22 cellular contexts compared by ENCODE assay signal in genomic region chr3:30170681-30171438, GRCh38.
"Had no signal": no experiment of that assay in that cellular context is flagged by ENCODE, and none has a peak within 500 bp of the region (broad histone marks: within the 10 kb centered on the region; RNA-seq: fewer than 3 reads in every experiment).

No MANE protein-coding gene starts in this region.

- ATAC-seq: activated CD8-positive, alpha-beta memory T cell treated with anti-CD3 and anti-CD28 coated beads, Interleukin-2, amount 10 ng/mL, durations not matched to agents 7 days and 5 days; activated naive CD8-positive, alpha-beta T cell treated with anti-CD3 and anti-CD28 coated beads, Interleukin-2, amount 50 U/mL, for 24 hours; gastroesophageal sphincter; left cardiac atrium; lower lobe of right lung; naive thymus-derived CD8-positive, alpha-beta T cell had no signal

- H3K4me1 ChIP-seq: gastroesophageal sphincter, lower lobe of right lung, prostate gland, right atrium auricular region, thyroid gland had no signal

- H3K36me3 ChIP-seq: cardiac muscle cell, gastroesophageal sphincter, lower lobe of right lung, neural progenitor cell, prostate gland, right atrium auricular region, thyroid gland had no signal

- H3K4me3 ChIP-seq: cardiac muscle cell, gastroesophageal sphincter, lower lobe of right lung, neural progenitor cell, prostate gland, right atrium auricular region, thyroid gland had no signal

- DNase-seq: activated CD4-positive, alpha-beta memory T cell treated with anti-CD3 and anti-CD28 coated beads, Interleukin-2, amount 10 ng/mL, durations not matched to agents 7 days and 5 days; activated CD4-positive, alpha-beta T cell treated with anti-CD3 and anti-CD28 coated beads for 48 hours; activated CD8-positive, alpha-beta memory T cell treated with anti-CD3 and anti-CD28 coated beads, Interleukin-2, amount 10 ng/mL, durations not matched to agents 7 days and 5 days; activated effector memory CD4-positive, alpha-beta T cell treated with anti-CD3 and anti-CD28 coated beads, Interleukin-2, amount 50 U/mL, for 16 hours; activated naive CD4-positive, alpha-beta T cell treated with anti-CD3 and anti-CD28 coated beads, Interleukin-2, amount 50 U/mL, for 16 hours; activated naive CD8-positive, alpha-beta T cell treated with anti-CD3 and anti-CD28 coated beads, Interleukin-2, amount 50 U/mL, for 24 hours; activated T-cell treated with anti-CD3 and anti-CD28 coated beads for 4 hours; head of caudate nucleus; islet precursor cell; left cardiac atrium; lower lobe of right lung; mesendoderm; naive thymus-derived CD8-positive, alpha-beta T cell; stimulated activated CD4-positive, alpha-beta T cell treated with anti-CD3 and anti-CD28 coated beads, Interleukin-1b, Interleukin-23, amount 100 ng/mL, for 48 hours; substantia nigra; thyroid gland had no signal

- H3K27me3 ChIP-seq: cardiac muscle cell, gastroesophageal sphincter, neural progenitor cell, right atrium auricular region, thyroid gland had no signal

- H3K9me3 ChIP-seq: gastroesophageal sphincter, lower lobe of right lung, prostate gland, thyroid gland had no signal

- H3K27ac ChIP-seq: cardiac muscle cell, epithelial cell of prostate, gastroesophageal sphincter, lower lobe of right lung, neural progenitor cell, prostate gland, right atrium auricular region, thyroid gland had no signal
